1 cellular context compared by ENCODE assay signal in genomic region chr3:196942226-196942914, GRCh38.
TF ChIP-seq lines count a peak whose summit lies in the region.

TSS of gene NCBP2 (minus strand) at chr3:196942528. CDS start at chr3:196942503, 25 bp downstream.

TF ChIP-seq in HepG2, 621 proteins besides CTCF, POLR2A, EP300 and RAD21 (continued from another document and continues in another):
- TF ChIP-seq CEBPZ (IDR thresholded peaks at IDR 0.05; ENCODE audit: low read length) (no peak), SMC3 (IDR thresholded peaks at IDR 0.05; ENCODE audit: low read length) (no peak), MAFG (CRISPR knock-in tag; IDR thresholded peaks at IDR 0.05) (no peak), ZNF660 (CRISPR knock-in tag; IDR thresholded peaks at IDR 0.05; ENCODE audit: borderline replicate concordance, low read depth) (no peak), HDAC6 (IDR thresholded peaks at IDR 0.05; ENCODE audit: low read depth, low read length) (no peak), ARNTL (CRISPR knock-in tag; IDR thresholded peaks at IDR 0.05) (peak; percentile 91; the same call in 1 of the 2 replicates), REXO4 (CRISPR knock-in tag; IDR thresholded peaks at IDR 0.05; ENCODE audit: borderline replicate concordance) (no peak), FOSL2 (CRISPR knock-in tag; IDR thresholded peaks at IDR 0.05) (peak; percentile 46), ONECUT2 (CRISPR knock-in tag; IDR thresholded peaks at IDR 0.05) (no peak), KMT2B (CRISPR knock-in tag; IDR thresholded peaks at IDR 0.05) (peak; percentile 95), ETV6 (CRISPR knock-in tag; conservative IDR thresholded peaks at IDR 0.05) (peak; percentile 69), EHMT2 (IDR thresholded peaks at IDR 0.05; ENCODE audit: borderline replicate concordance, low read depth, low read length) (no peak), HOXA3 (CRISPR knock-in tag; IDR thresholded peaks at IDR 0.05) (peak; percentile 99), ZBTB42 (CRISPR knock-in tag; IDR thresholded peaks at IDR 0.05) (no peak), ZNF749 (CRISPR knock-in tag; IDR thresholded peaks at IDR 0.05; ENCODE audit: borderline replicate concordance) (no peak), ZNF572 (CRISPR knock-in tag; IDR thresholded peaks at IDR 0.05) (peak; percentile 89; the same call in 1 of the 2 replicates), CENPT (CRISPR knock-in tag; IDR thresholded peaks at IDR 0.05; ENCODE audit: low read depth) (no peak), PHF21A (CRISPR knock-in tag; IDR thresholded peaks at IDR 0.05) (peak; percentile 55), ZNF674 (CRISPR knock-in tag; IDR thresholded peaks at IDR 0.05; ENCODE audit: low read depth) (0 out of 2 replicates have a peak, but pooled peaks have one; percentile 35), ZNF841 (CRISPR knock-in tag; IDR thresholded peaks at IDR 0.05; ENCODE audit: borderline replicate concordance) (no peak), NR1H2 (CRISPR knock-in tag; IDR thresholded peaks at IDR 0.05; ENCODE audit: borderline replicate concordance, low read depth) (no peak), ZMAT3 (CRISPR knock-in tag; conservative IDR thresholded peaks at IDR 0.05) (peak; percentile 83), ZNF607 (CRISPR knock-in tag; IDR thresholded peaks at IDR 0.05; ENCODE audit: borderline replicate concordance) (peak; percentile 97), RFXAP (CRISPR knock-in tag; IDR thresholded peaks at IDR 0.05; ENCODE audit: borderline replicate concordance) (peak; percentile 91), ZMYM3 (CRISPR knock-in tag; IDR thresholded peaks at IDR 0.05) (0 out of 2 replicates have a peak, but pooled peaks have one; percentile 26), NR2F6 (IDR thresholded peaks at IDR 0.05) (no peak; the same call in 1 of the 2 replicates), NR2F6 (CRISPR knock-in tag; IDR thresholded peaks at IDR 0.05) (peak; percentile 67), TERF1 (CRISPR knock-in tag; IDR thresholded peaks at IDR 0.05) (no peak), ZBTB7A (CRISPR knock-in tag; IDR thresholded peaks at IDR 0.05) (0 out of 2 replicates have a peak, but pooled peaks have one; percentile 70), ZNF775 (CRISPR knock-in tag; IDR thresholded peaks at IDR 0.05; ENCODE audit: borderline replicate concordance) (no peak; the same call in 1 of the 2 replicates), PHF8 (CRISPR knock-in tag; IDR thresholded peaks at IDR 0.05) (peak; percentile 90), TBP (CRISPR knock-in tag; IDR thresholded peaks at IDR 0.05) (no peak), MAF1 (CRISPR knock-in tag; IDR thresholded peaks at IDR 0.05; ENCODE audit: borderline replicate concordance) (no peak), MEIS1 (CRISPR knock-in tag; IDR thresholded peaks at IDR 0.05; ENCODE audit: borderline replicate concordance) (peak; percentile 76), JARID2 (CRISPR knock-in tag; IDR thresholded peaks at IDR 0.05; ENCODE audit: insufficient replicate concordance) (peak; percentile 89), HOXA7 (CRISPR knock-in tag; IDR thresholded peaks at IDR 0.05) (no peak), ZNF34 (CRISPR knock-in tag; IDR thresholded peaks at IDR 0.05; ENCODE audit: borderline replicate concordance) (peak; percentile 69; the same call in 1 of the 2 replicates), MAX (IDR thresholded peaks at IDR 0.05) (peak; percentile 98), MIER2 (CRISPR knock-in tag; IDR thresholded peaks at IDR 0.05) (peak; percentile 76; the same call in 1 of the 2 replicates)
- TF ChIP-seq, protein P1, sequence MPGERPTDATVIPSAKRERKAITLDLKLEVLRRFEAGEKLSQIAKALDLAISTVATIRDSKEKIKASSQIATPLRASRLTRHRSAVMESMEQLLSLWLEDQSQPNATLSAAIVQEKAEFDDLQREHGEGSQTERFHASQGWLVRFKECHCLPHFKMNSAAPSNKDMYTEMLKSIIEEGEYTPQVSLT (CRISPR knock-in tag; IDR thresholded peaks at IDR 0.05; ENCODE audit: borderline replicate concordance, low read depth), result no peak
- TF ChIP-seq, protein P2, sequence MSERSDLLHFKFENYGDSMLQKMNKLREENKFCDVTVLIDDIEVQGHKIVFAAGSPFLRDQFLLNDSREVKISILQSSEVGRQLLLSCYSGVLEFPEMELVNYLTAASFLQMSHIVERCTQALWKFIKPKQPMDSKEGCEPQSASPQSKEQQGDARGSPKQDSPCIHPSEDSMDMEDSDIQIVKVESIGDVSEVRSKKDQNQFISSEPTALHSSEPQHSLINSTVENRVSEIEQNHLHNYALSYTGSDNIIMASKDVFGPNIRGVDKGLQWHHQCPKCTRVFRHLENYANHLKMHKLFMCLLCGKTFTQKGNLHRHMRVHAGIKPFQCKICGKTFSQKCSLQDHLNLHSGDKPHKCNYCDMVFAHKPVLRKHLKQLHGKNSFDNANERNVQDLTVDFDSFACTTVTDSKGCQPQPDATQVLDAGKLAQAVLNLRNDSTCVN (CRISPR knock-in tag; IDR thresholded peaks at IDR 0.05; ENCODE audit: borderline replicate concordance), result peak; percentile 81; the same call in 1 of the 2 replicates
- TF ChIP-seq, protein P3, sequence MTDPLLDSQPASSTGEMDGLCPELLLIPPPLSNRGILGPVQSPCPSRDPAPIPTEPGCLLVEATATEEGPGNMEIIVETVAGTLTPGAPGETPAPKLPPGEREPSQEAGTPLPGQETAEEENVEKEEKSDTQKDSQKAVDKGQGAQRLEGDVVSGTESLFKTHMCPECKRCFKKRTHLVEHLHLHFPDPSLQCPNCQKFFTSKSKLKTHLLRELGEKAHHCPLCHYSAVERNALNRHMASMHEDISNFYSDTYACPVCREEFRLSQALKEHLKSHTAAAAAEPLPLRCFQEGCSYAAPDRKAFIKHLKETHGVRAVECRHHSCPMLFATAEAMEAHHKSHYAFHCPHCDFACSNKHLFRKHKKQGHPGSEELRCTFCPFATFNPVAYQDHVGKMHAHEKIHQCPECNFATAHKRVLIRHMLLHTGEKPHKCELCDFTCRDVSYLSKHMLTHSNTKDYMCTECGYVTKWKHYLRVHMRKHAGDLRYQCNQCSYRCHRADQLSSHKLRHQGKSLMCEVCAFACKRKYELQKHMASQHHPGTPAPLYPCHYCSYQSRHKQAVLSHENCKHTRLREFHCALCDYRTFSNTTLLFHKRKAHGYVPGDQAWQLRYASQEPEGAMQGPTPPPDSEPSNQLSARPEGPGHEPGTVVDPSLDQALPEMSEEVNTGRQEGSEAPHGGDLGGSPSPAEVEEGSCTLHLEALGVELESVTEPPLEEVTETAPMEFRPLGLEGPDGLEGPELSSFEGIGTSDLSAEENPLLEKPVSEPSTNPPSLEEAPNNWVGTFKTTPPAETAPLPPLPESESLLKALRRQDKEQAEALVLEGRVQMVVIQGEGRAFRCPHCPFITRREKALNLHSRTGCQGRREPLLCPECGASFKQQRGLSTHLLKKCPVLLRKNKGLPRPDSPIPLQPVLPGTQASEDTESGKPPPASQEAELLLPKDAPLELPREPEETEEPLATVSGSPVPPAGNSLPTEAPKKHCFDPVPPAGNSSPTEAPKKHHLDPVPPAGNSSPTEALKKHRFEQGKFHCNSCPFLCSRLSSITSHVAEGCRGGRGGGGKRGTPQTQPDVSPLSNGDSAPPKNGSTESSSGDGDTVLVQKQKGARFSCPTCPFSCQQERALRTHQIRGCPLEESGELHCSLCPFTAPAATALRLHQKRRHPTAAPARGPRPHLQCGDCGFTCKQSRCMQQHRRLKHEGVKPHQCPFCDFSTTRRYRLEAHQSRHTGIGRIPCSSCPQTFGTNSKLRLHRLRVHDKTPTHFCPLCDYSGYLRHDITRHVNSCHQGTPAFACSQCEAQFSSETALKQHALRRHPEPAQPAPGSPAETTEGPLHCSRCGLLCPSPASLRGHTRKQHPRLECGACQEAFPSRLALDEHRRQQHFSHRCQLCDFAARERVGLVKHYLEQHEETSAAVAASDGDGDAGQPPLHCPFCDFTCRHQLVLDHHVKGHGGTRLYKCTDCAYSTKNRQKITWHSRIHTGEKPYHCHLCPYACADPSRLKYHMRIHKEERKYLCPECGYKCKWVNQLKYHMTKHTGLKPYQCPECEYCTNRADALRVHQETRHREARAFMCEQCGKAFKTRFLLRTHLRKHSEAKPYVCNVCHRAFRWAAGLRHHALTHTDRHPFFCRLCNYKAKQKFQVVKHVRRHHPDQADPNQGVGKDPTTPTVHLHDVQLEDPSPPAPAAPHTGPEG (CRISPR knock-in tag; IDR thresholded peaks at IDR 0.05), result peak; percentile 70; the same call in 1 of the 2 replicates
- TF ChIP-seq, protein P4, sequence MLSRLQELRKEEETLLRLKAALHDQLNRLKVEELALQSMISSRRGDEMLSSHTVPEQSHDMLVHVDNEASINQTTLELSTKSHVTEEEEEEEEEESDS (CRISPR knock-in tag; IDR thresholded peaks at IDR 0.05; ENCODE audit: borderline replicate concordance), result no peak
- TF ChIP-seq, protein P5, sequence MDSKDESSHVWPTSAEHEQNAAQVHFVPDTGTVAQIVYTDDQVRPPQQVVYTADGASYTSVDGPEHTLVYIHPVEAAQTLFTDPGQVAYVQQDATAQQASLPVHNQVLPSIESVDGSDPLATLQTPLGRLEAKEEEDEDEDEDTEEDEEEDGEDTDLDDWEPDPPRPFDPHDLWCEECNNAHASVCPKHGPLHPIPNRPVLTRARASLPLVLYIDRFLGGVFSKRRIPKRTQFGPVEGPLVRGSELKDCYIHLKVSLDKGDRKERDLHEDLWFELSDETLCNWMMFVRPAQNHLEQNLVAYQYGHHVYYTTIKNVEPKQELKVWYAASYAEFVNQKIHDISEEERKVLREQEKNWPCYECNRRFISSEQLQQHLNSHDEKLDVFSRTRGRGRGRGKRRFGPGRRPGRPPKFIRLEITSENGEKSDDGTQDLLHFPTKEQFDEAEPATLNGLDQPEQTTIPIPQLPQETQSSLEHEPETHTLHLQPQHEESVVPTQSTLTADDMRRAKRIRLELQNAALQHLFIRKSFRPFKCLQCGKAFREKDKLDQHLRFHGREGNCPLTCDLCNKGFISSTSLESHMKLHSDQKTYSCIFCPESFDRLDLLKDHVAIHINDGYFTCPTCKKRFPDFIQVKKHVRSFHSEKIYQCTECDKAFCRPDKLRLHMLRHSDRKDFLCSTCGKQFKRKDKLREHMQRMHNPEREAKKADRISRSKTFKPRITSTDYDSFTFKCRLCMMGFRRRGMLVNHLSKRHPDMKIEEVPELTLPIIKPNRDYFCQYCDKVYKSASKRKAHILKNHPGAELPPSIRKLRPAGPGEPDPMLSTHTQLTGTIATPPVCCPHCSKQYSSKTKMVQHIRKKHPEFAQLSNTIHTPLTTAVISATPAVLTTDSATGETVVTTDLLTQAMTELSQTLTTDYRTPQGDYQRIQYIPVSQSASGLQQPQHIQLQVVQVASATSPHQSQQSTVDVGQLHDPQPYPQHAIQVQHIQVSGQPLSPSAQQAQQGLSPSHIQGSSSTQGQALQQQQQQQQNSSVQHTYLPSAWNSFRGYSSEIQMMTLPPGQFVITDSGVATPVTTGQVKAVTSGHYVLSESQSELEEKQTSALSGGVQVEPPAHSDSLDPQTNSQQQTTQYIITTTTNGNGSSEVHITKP (CRISPR knock-in tag; IDR thresholded peaks at IDR 0.05; ENCODE audit: low read depth), result peak; percentile 68
- TF ChIP-seq, protein P6, sequence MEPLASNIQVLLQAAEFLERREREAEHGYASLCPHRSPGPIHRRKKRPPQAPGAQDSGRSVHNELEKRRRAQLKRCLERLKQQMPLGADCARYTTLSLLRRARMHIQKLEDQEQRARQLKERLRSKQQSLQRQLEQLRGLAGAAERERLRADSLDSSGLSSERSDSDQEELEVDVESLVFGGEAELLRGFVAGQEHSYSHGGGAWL (CRISPR knock-in tag; IDR thresholded peaks at IDR 0.05), result peak; percentile 87
- TF ChIP-seq, protein P7, sequence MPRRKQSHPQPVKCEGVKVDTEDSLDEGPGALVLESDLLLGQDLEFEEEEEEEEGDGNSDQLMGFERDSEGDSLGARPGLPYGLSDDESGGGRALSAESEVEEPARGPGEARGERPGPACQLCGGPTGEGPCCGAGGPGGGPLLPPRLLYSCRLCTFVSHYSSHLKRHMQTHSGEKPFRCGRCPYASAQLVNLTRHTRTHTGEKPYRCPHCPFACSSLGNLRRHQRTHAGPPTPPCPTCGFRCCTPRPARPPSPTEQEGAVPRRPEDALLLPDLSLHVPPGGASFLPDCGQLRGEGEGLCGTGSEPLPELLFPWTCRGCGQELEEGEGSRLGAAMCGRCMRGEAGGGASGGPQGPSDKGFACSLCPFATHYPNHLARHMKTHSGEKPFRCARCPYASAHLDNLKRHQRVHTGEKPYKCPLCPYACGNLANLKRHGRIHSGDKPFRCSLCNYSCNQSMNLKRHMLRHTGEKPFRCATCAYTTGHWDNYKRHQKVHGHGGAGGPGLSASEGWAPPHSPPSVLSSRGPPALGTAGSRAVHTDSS (CRISPR knock-in tag; conservative IDR thresholded peaks at IDR 0.05), result no peak; the same call in 1 of the 2 replicates
